11 cellular contexts compared by ENCODE assay signal in the genomic region with DNA sequence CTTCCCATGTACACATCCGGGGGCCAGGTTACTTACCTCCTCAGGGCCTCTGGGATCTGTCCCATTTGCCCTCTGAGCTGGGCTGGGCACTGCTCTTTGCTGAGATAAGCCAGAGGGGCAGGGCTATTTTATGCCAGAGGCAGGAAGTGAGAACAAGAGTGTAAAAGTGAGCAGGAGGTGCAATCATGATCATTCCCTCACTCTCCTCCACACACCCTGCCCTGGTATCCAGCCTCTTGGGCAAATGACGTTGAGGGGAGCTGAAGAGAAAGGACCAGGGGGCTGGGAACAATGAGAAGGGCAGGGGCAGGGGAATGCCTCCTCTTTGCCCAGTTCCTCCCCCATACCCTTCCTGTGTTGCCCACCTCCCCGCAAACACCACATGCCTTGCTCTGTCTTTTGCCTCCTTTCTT. TPM values are rescaled to one million over a fixed set of nuclear protein-coding genes. Genes with fewer than 3 reads are reported as not detected.
DNase-seq lines count a peak whose midpoint lies in the region; ATAC-seq lines count a peak whose summit lies in the region.
"Had no signal": no experiment of that assay in that cellular context is flagged by ENCODE, and none has a peak within 500 bp of the region (broad histone marks: within the 10 kb centered on the region; RNA-seq: fewer than 3 reads in every experiment).

No MANE protein-coding gene starts in this region.

- H3K9me3 Mint-ChIP-seq in stimulated activated naive CD8-positive, alpha-beta T cell treated with anti-CD3 and anti-CD28 coated beads, Interleukin-15, amount 100 ng/mL, for 72 hours: no peaks in the 10 kb centered on the region

- peaks cover 82% of the 10 kb centered on the region for H3K4me1 Mint-ChIP-seq in stimulated activated naive CD8-positive, alpha-beta T cell treated with anti-CD3 and anti-CD28 coated beads, Interleukin-15, amount 100 ng/mL, for 72 hours

- intact Hi-C loops in left colon (cut with DNase I, micrococcal nuclease): no loop called here

- H3K27ac Mint-ChIP-seq in stimulated activated naive CD8-positive, alpha-beta T cell treated with anti-CD3 and anti-CD28 coated beads, Interleukin-15, amount 100 ng/mL, for 72 hours: peak overlapping the region; percentile 98 to 99

- ATAC-seq in left colon: peak; percentile 79
- ATAC-seq in stimulated activated naive CD8-positive, alpha-beta T cell treated with anti-CD3 and anti-CD28 coated beads, Interleukin-15, amount 100 ng/mL, for 72 hours: peak; percentile 24

- peak; percentile 25 for DNase-seq in activated CD4-positive, alpha-beta T cell treated with anti-CD3 and anti-CD28 coated beads for 48 hours
- DNase-seq in activated CD4-positive, alpha-beta T cell treated with anti-CD3 and anti-CD28 coated beads for 1 hour: no peak
- DNase-seq in activated T-cell treated with anti-CD3 and anti-CD28 coated beads, Interleukin-2, amount 50 U/mL, for 48 hours: peak; percentile 51 to 57
- DNase-seq in left colon: peak; percentile 83 to 87
- no peak for DNase-seq in stimulated activated naive CD8-positive, alpha-beta T cell treated with anti-CD3 and anti-CD28 coated beads, Interleukin-15, amount 100 ng/mL, for 72 hours
- DNase-seq in AG20443 (ENCODE audit: low spot score): no peak
- no peak for DNase-seq in SW 1271 (lab: John Stamatoyannopoulos, UW)
- DNase-seq in stimulated activated CD4-positive, alpha-beta T cell treated with anti-CD3 and anti-CD28 coated beads, Interleukin-2, amount 100 ng/mL, for 24 hours: no peak
- DNase-seq: GF-D8, trophoblast cell had no signal

- H3K27me3 Mint-ChIP-seq in stimulated activated naive CD8-positive, alpha-beta T cell treated with anti-CD3 and anti-CD28 coated beads, Interleukin-15, amount 100 ng/mL, for 72 hours: no peaks in the 10 kb centered on the region

- peak overlapping the region; percentile 83 to 92 for H3K4me3 Mint-ChIP-seq in stimulated activated naive CD8-positive, alpha-beta T cell treated with anti-CD3 and anti-CD28 coated beads, Interleukin-15, amount 100 ng/mL, for 72 hours

RNA-seq across cellular contexts. Expression of gene LPAR5, which starts 4.2 kb away (rescaled TPM):
- 10 to 100 TPM; 25.6 to 26.7 TPM for total RNA-seq in left colon

RNA-seq across cellular contexts. Expression of gene ACRBP, which starts 15.7 kb away (rescaled TPM):
- total RNA-seq in left colon: 1 to 10 TPM; 2.9 to 3.4 TPM
- total RNA-seq: A172 had no signal

RNA-seq across cellular contexts. Expression of gene CHD4, which starts 24.4 kb away (rescaled TPM):
- total RNA-seq in left colon: 100 to 1,000 TPM; 142 to 157 TPM

RNA-seq across cellular contexts. Expression of gene ING4, which starts 31.4 kb away (rescaled TPM):
- total RNA-seq in left colon: 10 to 100 TPM; 23.6 to 38.9 TPM

RNA-seq across cellular contexts. Expression of gene ZNF384, which starts 57.6 kb away (rescaled TPM):
- 10 to 100 TPM; 47.8 to 51.4 TPM for total RNA-seq in left colon

Comparison
In these comparisons a context has a peak if more than half of its experiments do, and no peak if none do; other contexts are left out.
1. DNase-seq: peak in activated CD4-positive, alpha-beta T cell treated with anti-CD3 and anti-CD28 coated beads for 48 hours (single experiment), activated T-cell treated with anti-CD3 and anti-CD28 coated beads, Interleukin-2, amount 50 U/mL, for 48 hours (2 of 2) and left colon (2 of 2); none in activated CD4-positive, alpha-beta T cell treated with anti-CD3 and anti-CD28 coated beads for 1 hour (single experiment), stimulated activated naive CD8-positive, alpha-beta T cell treated with anti-CD3 and anti-CD28 coated beads, Interleukin-15, amount 100 ng/mL, for 72 hours (0 of 2), AG20443 (single experiment), SW 1271 (0 of 2) and stimulated activated CD4-positive, alpha-beta T cell treated with anti-CD3 and anti-CD28 coated beads, Interleukin-2, amount 100 ng/mL, for 24 hours (0 of 2).